In the genomic region with DNA sequence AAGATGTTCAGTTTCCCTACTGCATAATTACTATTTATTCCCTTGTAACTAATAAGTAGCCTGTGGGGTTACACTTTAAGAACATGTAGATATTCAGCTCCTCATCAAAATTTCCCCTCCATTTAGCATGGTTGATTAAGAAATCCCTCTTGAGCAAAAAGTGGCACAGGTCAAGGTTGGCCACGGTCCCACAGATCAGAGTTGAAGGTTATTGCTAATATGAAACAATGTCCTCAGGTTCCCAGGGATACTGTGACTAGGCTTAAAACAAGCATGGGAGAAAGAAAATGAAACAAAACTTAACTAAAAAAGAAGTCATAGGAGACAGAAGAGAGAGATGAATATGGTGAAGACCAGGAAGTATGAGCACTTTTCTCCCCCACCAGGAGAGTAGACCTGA, we compare ENCODE assay signal across 27 cellular contexts.
"Had no signal": no experiment of that assay in that cellular context is flagged by ENCODE, and none has a peak within 500 bp of the region (broad histone marks: within the 10 kb centered on the region; RNA-seq: fewer than 3 reads in every experiment).

No MANE protein-coding gene starts in this region.

- H3K9me3 Mint-ChIP-seq: dendritic cell treated with granulocyte-macrophage colony-stimulating factor and Interleukin-4, amounts not matched to agents 40 ng/mL and 50 ng/mL, for 4 days; naive thymus-derived CD8-positive, alpha-beta T cell had no signal

- FAIRE-seq: endometrium, islet of Langerhans, keratinocyte had no signal

- DNase-seq: colonic mucosa; cortex of kidney; effector CD4-positive, alpha-beta T cell; effector memory CD4-positive, alpha-beta T cell; erythroblast; esophagus squamous epithelium; foreskin fibroblast; foreskin melanocyte; gastrocnemius medialis; glutamatergic neuron; head of caudate nucleus; heart right ventricle; hippocampal formation; left cardiac atrium; left ventricle myocardium inferior; lower lobe of right lung; mesenchymal stem cell; mucosa of descending colon; naive B cell; naive thymus-derived CD8-positive, alpha-beta T cell had no signal

- H3K4me1 Mint-ChIP-seq: naive B cell; naive thymus-derived CD8-positive, alpha-beta T cell had no signal

- H3K36me3 Mint-ChIP-seq: naive B cell; naive thymus-derived CD8-positive, alpha-beta T cell had no signal

- H3K4me3 ChIP-seq: colonic mucosa, esophagus squamous epithelium, gastrocnemius medialis, heart right ventricle, left ventricle myocardium inferior, lower lobe of right lung, mucosa of descending colon had no signal

- ATAC-seq: esophagus mucosa; gastrocnemius medialis; heart right ventricle; left cardiac atrium; lower lobe of right lung; mucosa of descending colon; naive thymus-derived CD8-positive, alpha-beta T cell had no signal

- H3K4me3 Mint-ChIP-seq: dendritic cell treated with granulocyte-macrophage colony-stimulating factor and Interleukin-4, amounts not matched to agents 40 ng/mL and 50 ng/mL, for 4 days; mesothelial cell of epicardium; naive B cell; naive thymus-derived CD8-positive, alpha-beta T cell had no signal

- H3K27ac ChIP-seq: colonic mucosa, epithelial cell of prostate, esophagus squamous epithelium, gastrocnemius medialis, heart right ventricle, left ventricle myocardium inferior, lower lobe of right lung had no signal

- H3K36me3 ChIP-seq: colonic mucosa, esophagus squamous epithelium, gastrocnemius medialis, heart right ventricle, left ventricle myocardium inferior, lower lobe of right lung had no signal

- H3K4me1 ChIP-seq: colonic mucosa, esophagus squamous epithelium, gastrocnemius medialis, heart right ventricle, left ventricle myocardium inferior, lower lobe of right lung had no signal

- H3K27ac Mint-ChIP-seq: dendritic cell treated with granulocyte-macrophage colony-stimulating factor and Interleukin-4, amounts not matched to agents 40 ng/mL and 50 ng/mL, for 4 days; mesothelial cell of epicardium; naive B cell had no signal

- H3K9me3 ChIP-seq: colonic mucosa, esophagus squamous epithelium, gastrocnemius medialis, left ventricle myocardium inferior, lower lobe of right lung, mucosa of descending colon had no signal

- H3K27me3 Mint-ChIP-seq: dendritic cell treated with granulocyte-macrophage colony-stimulating factor and Interleukin-4, amounts not matched to agents 40 ng/mL and 50 ng/mL, for 4 days had no signal

- H3K27me3 ChIP-seq: colonic mucosa, esophagus squamous epithelium, gastrocnemius medialis, heart right ventricle had no signal
